Comparison of ENCODE assay signal across 22 cellular contexts in the genomic region with DNA sequence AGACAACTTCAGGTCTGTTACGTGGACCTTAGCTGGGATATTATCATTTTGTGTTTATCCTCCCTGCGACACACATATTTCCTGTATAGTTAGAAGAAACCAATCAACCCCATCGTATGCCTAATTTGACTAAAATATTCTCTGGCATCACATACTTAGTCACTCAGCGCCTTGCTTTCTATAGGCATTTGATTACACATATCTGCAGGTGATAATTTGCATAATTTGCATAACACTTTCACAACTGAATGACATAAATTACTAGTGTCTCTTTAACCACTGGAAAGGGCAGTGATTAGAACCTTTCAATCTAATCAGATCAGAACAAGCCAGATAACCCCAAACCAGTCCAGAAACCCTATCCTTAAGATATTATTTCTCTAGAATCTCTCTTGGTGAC.
"Had no signal": no experiment of that assay in that cellular context is flagged by ENCODE, and none has a peak within 500 bp of the region (broad histone marks: within the 10 kb centered on the region; RNA-seq: fewer than 3 reads in every experiment).

No MANE protein-coding gene starts in this region.

- ATAC-seq: activated CD4-positive, CD25-positive, alpha-beta regulatory T cell treated with anti-CD3 and anti-CD28 coated beads, Interleukin-2, amount 50 U/mL, for 24 hours; activated T-cell treated with anti-CD3 and anti-CD28 coated beads, Interleukin-2, amount 50 U/mL, for 72 hours; left lobe of liver; naive thymus-derived CD4-positive, alpha-beta T cell; sciatic nerve; stimulated activated effector memory CD8-positive, alpha-beta T cell treated with anti-CD3 and anti-CD28 coated beads, Interleukin-12 subunit alpha, Interleukin-12 subunit beta, amount 100 ng/mL, for 72 hours had no signal

- DNase-seq: activated CD4-positive, alpha-beta memory T cell treated with anti-CD3 and anti-CD28 coated beads, Interleukin-2, amount 10 ng/mL, durations not matched to agents 7 days and 5 days; activated CD4-positive, alpha-beta T cell treated with anti-CD3 and anti-CD28 coated beads, Interleukin-2, amount 10 ng/mL, durations not matched to agents 24 days and 14 days; activated effector memory CD4-positive, alpha-beta T cell treated with Interleukin-2 at 50 U/mL for 16 hours; activated naive CD4-positive, alpha-beta T cell treated with anti-CD3 and anti-CD28 coated beads for 36 hours; activated naive CD8-positive, alpha-beta T cell treated with anti-CD3 and anti-CD28 coated beads, Interleukin-2, amount 10 ng/mL, durations not matched to agents 7 days and 5 days; activated T-cell treated with anti-CD3 and anti-CD28 coated beads, Interleukin-2, amount 50 U/mL, for 72 hours; amniotic stem cell; effector memory CD4-positive, alpha-beta T cell; glutamatergic neuron; immature natural killer cell; naive thymus-derived CD4-positive, alpha-beta T cell; posterior cingulate gyrus; small intestine; stimulated activated CD4-positive, alpha-beta T cell treated with anti-CD3 and anti-CD28 coated beads, Interleukin-2, amount 100 ng/mL, for 24 hours; trophoblast cell; uterus had no signal

- H3K9me3 Mint-ChIP-seq: activated CD4-positive, alpha-beta T cell treated with anti-CD3 and anti-CD28 coated beads, Interleukin-2, amount 10 ng/mL, durations not matched to agents 24 days and 14 days; activated naive CD4-positive, alpha-beta T cell treated with anti-CD3 and anti-CD28 coated beads for 36 hours; activated T-cell treated with anti-CD3 and anti-CD28 coated beads, Interleukin-2, amount 50 U/mL, for 72 hours; neural progenitor cell; stimulated activated effector memory CD8-positive, alpha-beta T cell treated with anti-CD3 and anti-CD28 coated beads, Interleukin-12 subunit alpha, Interleukin-12 subunit beta, amount 100 ng/mL, for 72 hours had no signal

- H3K4me1 Mint-ChIP-seq: activated CD4-positive, alpha-beta memory T cell treated with anti-CD3 and anti-CD28 coated beads, Interleukin-2, amount 10 ng/mL, durations not matched to agents 7 days and 5 days; activated CD4-positive, alpha-beta T cell treated with anti-CD3 and anti-CD28 coated beads, Interleukin-2, amount 10 ng/mL, durations not matched to agents 24 days and 14 days; activated naive CD8-positive, alpha-beta T cell treated with anti-CD3 and anti-CD28 coated beads, Interleukin-2, amount 10 ng/mL, durations not matched to agents 7 days and 5 days; central memory CD8-positive, alpha-beta T cell; immature natural killer cell; naive thymus-derived CD4-positive, alpha-beta T cell; neural progenitor cell; stimulated activated effector memory CD8-positive, alpha-beta T cell treated with anti-CD3 and anti-CD28 coated beads, Interleukin-12 subunit alpha, Interleukin-12 subunit beta, amount 100 ng/mL, for 72 hours had no signal

- H3K27me3 Mint-ChIP-seq: activated CD4-positive, alpha-beta memory T cell treated with anti-CD3 and anti-CD28 coated beads, Interleukin-2, amount 10 ng/mL, durations not matched to agents 7 days and 5 days; activated CD4-positive, alpha-beta T cell treated with anti-CD3 and anti-CD28 coated beads, Interleukin-2, amount 10 ng/mL, durations not matched to agents 24 days and 14 days; central memory CD8-positive, alpha-beta T cell had no signal

- H3K27ac Mint-ChIP-seq: activated CD4-positive, alpha-beta memory T cell treated with anti-CD3 and anti-CD28 coated beads, Interleukin-2, amount 10 ng/mL, durations not matched to agents 7 days and 5 days; activated CD4-positive, alpha-beta T cell treated with anti-CD3 and anti-CD28 coated beads, Interleukin-2, amount 10 ng/mL, durations not matched to agents 24 days and 14 days; activated naive CD4-positive, alpha-beta T cell treated with anti-CD3 and anti-CD28 coated beads for 36 hours; activated naive CD8-positive, alpha-beta T cell treated with anti-CD3 and anti-CD28 coated beads, Interleukin-2, amount 10 ng/mL, durations not matched to agents 7 days and 5 days; activated T-cell treated with anti-CD3 and anti-CD28 coated beads, Interleukin-2, amount 50 U/mL, for 72 hours; immature natural killer cell; naive thymus-derived CD4-positive, alpha-beta T cell; neural progenitor cell; stimulated activated effector memory CD8-positive, alpha-beta T cell treated with anti-CD3 and anti-CD28 coated beads, Interleukin-12 subunit alpha, Interleukin-12 subunit beta, amount 100 ng/mL, for 72 hours had no signal

- H3K36me3 Mint-ChIP-seq: activated naive CD8-positive, alpha-beta T cell treated with anti-CD3 and anti-CD28 coated beads, Interleukin-2, amount 10 ng/mL, durations not matched to agents 7 days and 5 days; immature natural killer cell; naive thymus-derived CD4-positive, alpha-beta T cell; neural progenitor cell; stimulated activated effector memory CD8-positive, alpha-beta T cell treated with anti-CD3 and anti-CD28 coated beads, Interleukin-12 subunit alpha, Interleukin-12 subunit beta, amount 100 ng/mL, for 72 hours had no signal

- H3K4me3 Mint-ChIP-seq: activated CD4-positive, alpha-beta memory T cell treated with anti-CD3 and anti-CD28 coated beads, Interleukin-2, amount 10 ng/mL, durations not matched to agents 7 days and 5 days; activated CD4-positive, alpha-beta T cell treated with anti-CD3 and anti-CD28 coated beads, Interleukin-2, amount 10 ng/mL, durations not matched to agents 24 days and 14 days; activated naive CD4-positive, alpha-beta T cell treated with anti-CD3 and anti-CD28 coated beads for 36 hours; activated naive CD8-positive, alpha-beta T cell treated with anti-CD3 and anti-CD28 coated beads, Interleukin-2, amount 10 ng/mL, durations not matched to agents 7 days and 5 days; activated T-cell treated with anti-CD3 and anti-CD28 coated beads, Interleukin-2, amount 50 U/mL, for 72 hours; central memory CD8-positive, alpha-beta T cell; immature natural killer cell; naive thymus-derived CD4-positive, alpha-beta T cell; neural progenitor cell; stimulated activated effector memory CD8-positive, alpha-beta T cell treated with anti-CD3 and anti-CD28 coated beads, Interleukin-12 subunit alpha, Interleukin-12 subunit beta, amount 100 ng/mL, for 72 hours had no signal
